Comparison of ENCODE assay signal across 17 cellular contexts in genomic region chr16:83392743-83393142, GRCh38.
"Had no signal": no experiment of that assay in that cellular context is flagged by ENCODE, and none has a peak within 500 bp of the region (broad histone marks: within the 10 kb centered on the region; RNA-seq: fewer than 3 reads in every experiment).

No MANE protein-coding gene starts in this region.

- H3K4me1 ChIP-seq: pancreas, thyroid gland, vagina had no signal

- H3K36me3 ChIP-seq: pancreas, thyroid gland, vagina, WERI-Rb-1 had no signal

- ATAC-seq: activated T-cell treated with anti-CD3 and anti-CD28 coated beads, Interleukin-2, amount 50 U/mL, for 4 hours; effector memory CD8-positive, alpha-beta T cell; naive thymus-derived CD4-positive, alpha-beta T cell; pancreas; T-helper 17 cell had no signal

- DNase-seq: activated CD4-positive, alpha-beta memory T cell treated with anti-CD3 and anti-CD28 coated beads for 36 hours; activated gamma-delta T cell; activated T-cell treated with anti-CD3 and anti-CD28 coated beads, Interleukin-2, amount 50 U/mL, for 4 hours; amniotic stem cell; dermis blood vessel endothelial cell; effector memory CD8-positive, alpha-beta T cell; foreskin melanocyte; head of caudate nucleus; naive thymus-derived CD4-positive, alpha-beta T cell; pancreas; stimulated activated CD4-positive, alpha-beta T cell treated with anti-CD3 and anti-CD28 coated beads, Interleukin-12 subunit alpha, Interleukin-12 subunit beta, amount 100 ng/mL, for 4 hours; stimulated activated CD4-positive, alpha-beta T cell treated with anti-CD3 and anti-CD28 coated beads, Interleukin-2, amount 100 ng/mL, for 24 hours; T-helper 17 cell; thyroid gland; WERI-Rb-1 had no signal

- H3K27ac ChIP-seq: pancreas, thyroid gland, vagina, WERI-Rb-1 had no signal

- H3K9me3 ChIP-seq: pancreas, thyroid gland, vagina had no signal

- H3K4me3 ChIP-seq: lung, pancreas, thyroid gland, vagina had no signal

- H3K27me3 ChIP-seq: pancreas, thyroid gland, vagina had no signal
